In genomic region chrY:19744381-19745378, GRCh38 we compare ENCODE assay signal across 8 cellular contexts. TPM values are rescaled to one million over a fixed set of nuclear protein-coding genes. Genes with fewer than 3 reads are reported as not detected.
DNase-seq lines count a peak whose midpoint lies in the region; ATAC-seq and TF ChIP-seq lines count a peak whose summit lies in the region.

TSS of gene KDM5D (minus strand) at chrY:19744726. CDS start at chrY:19744534, 192 bp downstream.

- DNase-seq in activated CD4-positive, alpha-beta memory T cell treated with anti-CD3 and anti-CD28 coated beads, Interleukin-2, amount 10 ng/mL, durations not matched to agents 7 days and 5 days: peak; percentile 72
- DNase-seq in left ventricle myocardium inferior (peak; percentile 32), GM19240 (ENCODE audit: insufficient read length, low spot score) (no peak), NCI-H82 (lab: John Stamatoyannopoulos, UW) (no peak), SIG-M5 treated with dmso at 0.1 percent for 504 hours (lab: John Stamatoyannopoulos, UW; ENCODE audit: unreplicated experiment) (no peak)
- peak; percentile 43 to 61 for DNase-seq in stimulated activated CD4-positive, alpha-beta T cell treated with anti-CD3 and anti-CD28 coated beads, Interleukin-4, amount 100 ng/mL, for 4 hours

- peaks cover 34% of the 10 kb centered on the region for H3K36me3 ChIP-seq in HUES64 (ENCODE audit: insufficient read depth, low read length)
- H3K36me3 ChIP-seq in left ventricle myocardium inferior: peaks cover 16% of the 10 kb centered on the region

- under 1% methylated on average over 49 of the region's 52 CpGs for WGBS in HUES64

- no peaks in the 10 kb centered on the region for H3K9me3 ChIP-seq in HUES64 (ENCODE audit: insufficient read depth, low read depth, low read length)
- H3K9me3 ChIP-seq in left ventricle myocardium inferior (replicated peaks): no peaks in the 10 kb centered on the region

- no peaks in the 10 kb centered on the region for H3K27me3 Mint-ChIP-seq in activated CD4-positive, alpha-beta memory T cell treated with anti-CD3 and anti-CD28 coated beads, Interleukin-2, amount 10 ng/mL, durations not matched to agents 7 days and 5 days

- intact Hi-C loops in left ventricle myocardium inferior (cut with micrococcal nuclease): no loop called here

- POLR2A ChIA-PET in activated CD4-positive, alpha-beta memory T cell treated with anti-CD3 and anti-CD28 coated beads, Interleukin-2, amount 10 ng/mL, durations not matched to agents 7 days and 5 days (lab: Charles Lee): interaction anchor here (0.7 to 2.3 kb wide), 10 partner anchors 10 to 837 kb away, joined by 3 to 19 read pairs (median 5); partner anchors contain the start of gene EIF1AY

- no peaks in the 10 kb centered on the region for H3K9me3 Mint-ChIP-seq in activated CD4-positive, alpha-beta memory T cell treated with anti-CD3 and anti-CD28 coated beads, Interleukin-2, amount 10 ng/mL, durations not matched to agents 7 days and 5 days

- H3K4me3 ChIP-seq in HUES64 (ENCODE audit: low read length) (peak within 1 kb of the TSS; percentile 98), left ventricle myocardium inferior (peak within 1 kb of the TSS; percentile 71)

- no peak for TF ChIP-seq CTCF in left ventricle myocardium inferior (IDR thresholded peaks at IDR 0.05; ENCODE audit: borderline replicate concordance)

- H3K27ac Mint-ChIP-seq in activated CD4-positive, alpha-beta memory T cell treated with anti-CD3 and anti-CD28 coated beads, Interleukin-2, amount 10 ng/mL, durations not matched to agents 7 days and 5 days: peak within 1 kb of the TSS; percentile 94

- peaks cover 3% of the 10 kb centered on the region; the same call in 1 of the 2 replicates for H3K27me3 ChIP-seq in HUES64 (ENCODE audit: insufficient read depth, low read length)
- no peaks in the 10 kb centered on the region for H3K27me3 ChIP-seq in left ventricle myocardium inferior (ENCODE audit: low read depth)

- H3K4me1 ChIP-seq in HUES64 (ENCODE audit: insufficient read depth, low read length) (no peaks in the 10 kb centered on the region), left ventricle myocardium inferior (peaks cover 12% of the 10 kb centered on the region)

- H3K36me3 Mint-ChIP-seq in activated CD4-positive, alpha-beta memory T cell treated with anti-CD3 and anti-CD28 coated beads, Interleukin-2, amount 10 ng/mL, durations not matched to agents 7 days and 5 days (ENCODE audit: low read depth): peaks cover 26% of the 10 kb centered on the region

- ATAC-seq in GM18868 (IDR thresholded peaks at IDR 0.05; ENCODE audit: unreplicated experiment): peak; percentile 87

- CTCF ChIA-PET in activated CD4-positive, alpha-beta memory T cell treated with anti-CD3 and anti-CD28 coated beads, Interleukin-2, amount 10 ng/mL, durations not matched to agents 7 days and 5 days (lab: Charles Lee): no interaction called here

- peaks cover 27% of the 10 kb centered on the region for H3K4me1 Mint-ChIP-seq in activated CD4-positive, alpha-beta memory T cell treated with anti-CD3 and anti-CD28 coated beads, Interleukin-2, amount 10 ng/mL, durations not matched to agents 7 days and 5 days

- H3K27ac ChIP-seq in HUES64 (ENCODE audit: low read depth, low read length): peak within 1 kb of the TSS; percentile 89
- peak within 1 kb of the TSS; percentile 93 for H3K27ac ChIP-seq in left ventricle myocardium inferior (replicated peaks)

- H3K4me3 Mint-ChIP-seq in activated CD4-positive, alpha-beta memory T cell treated with anti-CD3 and anti-CD28 coated beads, Interleukin-2, amount 10 ng/mL, durations not matched to agents 7 days and 5 days: peak within 1 kb of the TSS; percentile 90

- H3K9ac ChIP-seq in HUES64 (ENCODE audit: low read depth, low read length): peak within 1 kb of the TSS; percentile 96

RNA-seq across cellular contexts. Expression of gene KDM5D, which starts in this region (rescaled TPM):
- 15.6 TPM for polyA plus RNA-seq in HUES64 (2013, experiment 1 of 2)
- 15.2 TPM for polyA plus RNA-seq in HUES64 (2013, experiment 2 of 2)
- 10 to 100 TPM; 62.8 to 65.3 TPM for total RNA-seq in activated CD4-positive, alpha-beta memory T cell treated with anti-CD3 and anti-CD28 coated beads, Interleukin-2, amount 10 ng/mL, durations not matched to agents 7 days and 5 days
- total RNA-seq in left ventricle myocardium inferior: 28.2 TPM

Comparison
In these comparisons a context has a peak if more than half of its experiments do, and no peak if none do; other contexts are left out.
1. DNase-seq: peak in activated CD4-positive, alpha-beta memory T cell treated with anti-CD3 and anti-CD28 coated beads, Interleukin-2, amount 10 ng/mL, durations not matched to agents 7 days and 5 days (single experiment), left ventricle myocardium inferior (single experiment) and stimulated activated CD4-positive, alpha-beta T cell treated with anti-CD3 and anti-CD28 coated beads, Interleukin-4, amount 100 ng/mL, for 4 hours (2 of 2); none in GM19240 (single experiment), NCI-H82 (single experiment) and SIG-M5 treated with dmso at 0.1 percent for 504 hours (single experiment).